In the genomic region with DNA sequence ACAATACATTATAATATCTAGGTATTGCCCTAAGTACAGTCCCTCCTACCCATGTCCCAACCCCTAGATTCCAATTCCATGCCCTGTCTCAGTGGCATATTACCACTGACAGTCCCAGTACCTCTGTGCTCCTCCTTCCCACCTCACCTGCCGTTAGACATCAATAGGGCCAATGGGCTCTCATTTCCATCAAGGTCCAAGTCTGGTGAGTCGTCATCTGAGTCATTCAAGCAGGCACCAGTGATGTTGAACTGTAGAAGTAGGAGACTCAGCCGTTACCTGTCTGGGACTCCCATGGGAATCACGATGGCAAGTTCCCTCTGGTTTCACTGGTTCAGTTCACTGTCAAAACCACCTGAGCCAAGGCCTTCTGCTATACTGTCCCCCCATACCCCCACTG, we compare ENCODE assay signal across 22 cellular contexts.
"Had no signal": no experiment of that assay in that cellular context is flagged by ENCODE, and none has a peak within 500 bp of the region (broad histone marks: within the 10 kb centered on the region; RNA-seq: fewer than 3 reads in every experiment).

No MANE protein-coding gene starts in this region.

- DNase-seq: activated CD4-positive, alpha-beta T cell treated with anti-CD3 and anti-CD28 coated beads for 36 hours; activated CD4-positive, alpha-beta T cell treated with anti-CD3 and anti-CD28 coated beads, Interleukin-2, amount 50 U/mL, for 48 hours; activated CD4-positive, CD25-positive, alpha-beta regulatory T cell; activated CD8-positive, alpha-beta memory T cell treated with anti-CD3 and anti-CD28 coated beads for 24 hours; activated gamma-delta T cell treated with Interleukin-2 at 50 U/mL for 16 hours; body of pancreas; dorsolateral prefrontal cortex; effector memory CD4-positive, alpha-beta T cell; hippocampal formation; lower lobe of right lung; posterior cingulate gyrus; right cardiac atrium; spleen; stimulated activated naive CD8-positive, alpha-beta T cell treated with anti-CD3 and anti-CD28 coated beads, Interleukin-15, Interleukin-2, amounts not matched to agents 100 U/mL and 50 U/mL, for 24 hours; testis; transverse colon had no signal

- ATAC-seq: activated CD4-positive, alpha-beta T cell treated with anti-CD3 and anti-CD28 coated beads for 36 hours; activated T-helper 17 cell treated with anti-CD3 and anti-CD28 coated beads, Interleukin-2, amount 50 U/mL, for 72 hours; body of pancreas; gastroesophageal sphincter; left lobe of liver; lower lobe of right lung; right cardiac atrium; stimulated activated naive CD8-positive, alpha-beta T cell treated with anti-CD3 and anti-CD28 coated beads, Interleukin-15, Interleukin-2, amounts not matched to agents 100 U/mL and 50 U/mL, for 24 hours had no signal

- H3K9me3 ChIP-seq: body of pancreas, gastroesophageal sphincter, lower lobe of right lung, spleen, testis, transverse colon had no signal

- H3K4me1 Mint-ChIP-seq: activated CD4-positive, alpha-beta T cell treated with anti-CD3 and anti-CD28 coated beads for 36 hours; activated naive CD4-positive, alpha-beta T cell treated with anti-CD3 and anti-CD28 coated beads, Interleukin-2, amount 50 U/mL, for 24 hours; activated T-helper 17 cell treated with anti-CD3 and anti-CD28 coated beads, Interleukin-2, amount 50 U/mL, for 72 hours; nephron had no signal

- H3K27me3 Mint-ChIP-seq: activated CD4-positive, alpha-beta T cell treated with anti-CD3 and anti-CD28 coated beads for 36 hours; activated naive CD4-positive, alpha-beta T cell treated with anti-CD3 and anti-CD28 coated beads, Interleukin-2, amount 50 U/mL, for 24 hours; activated T-helper 17 cell treated with anti-CD3 and anti-CD28 coated beads, Interleukin-2, amount 50 U/mL, for 72 hours had no signal

- H3K27ac Mint-ChIP-seq: activated CD4-positive, alpha-beta T cell treated with anti-CD3 and anti-CD28 coated beads for 36 hours; activated naive CD4-positive, alpha-beta T cell treated with anti-CD3 and anti-CD28 coated beads, Interleukin-2, amount 50 U/mL, for 24 hours; activated T-helper 17 cell treated with anti-CD3 and anti-CD28 coated beads, Interleukin-2, amount 50 U/mL, for 72 hours; nephron had no signal

- H3K4me1 ChIP-seq: body of pancreas, gastroesophageal sphincter, lower lobe of right lung, spleen, testis, transverse colon had no signal

- H3K9me3 Mint-ChIP-seq: activated naive CD4-positive, alpha-beta T cell treated with anti-CD3 and anti-CD28 coated beads, Interleukin-2, amount 50 U/mL, for 24 hours; activated T-helper 17 cell treated with anti-CD3 and anti-CD28 coated beads, Interleukin-2, amount 50 U/mL, for 72 hours had no signal

- H3K27me3 ChIP-seq: body of pancreas, gastroesophageal sphincter, spleen, testis, transverse colon had no signal

- H3K27ac ChIP-seq: body of pancreas, coronary artery, dorsolateral prefrontal cortex, gastroesophageal sphincter, lower lobe of right lung, spleen, testis, transverse colon had no signal

- H3K4me3 ChIP-seq: body of pancreas, coronary artery, dorsolateral prefrontal cortex, gastroesophageal sphincter, lower lobe of right lung, spleen, testis, transverse colon had no signal

- H3K36me3 ChIP-seq: transverse colon had no signal

- H3K4me3 Mint-ChIP-seq: activated CD4-positive, alpha-beta T cell treated with anti-CD3 and anti-CD28 coated beads for 36 hours; activated naive CD4-positive, alpha-beta T cell treated with anti-CD3 and anti-CD28 coated beads, Interleukin-2, amount 50 U/mL, for 24 hours; activated T-helper 17 cell treated with anti-CD3 and anti-CD28 coated beads, Interleukin-2, amount 50 U/mL, for 72 hours; nephron had no signal
